10 cellular contexts compared by ENCODE assay signal in genomic region chr5:9498541-9499497, GRCh38. TPM values are rescaled to one million over a fixed set of nuclear protein-coding genes. Genes with fewer than 3 reads are reported as not detected.
DNase-seq lines count a peak whose midpoint lies in the region.
"Had no signal": no experiment of that assay in that cellular context is flagged by ENCODE, and none has a peak within 500 bp of the region (broad histone marks: within the 10 kb centered on the region; RNA-seq: fewer than 3 reads in every experiment).

No MANE protein-coding gene starts in this region.

- no peak overlapping the region for H3K4me3 Mint-ChIP-seq in activated CD4-positive, alpha-beta memory T cell treated with anti-CD3 and anti-CD28 coated beads for 36 hours
- no peak overlapping the region for H3K4me3 Mint-ChIP-seq in activated CD4-positive, alpha-beta memory T cell treated with anti-CD3 and anti-CD28 coated beads, Interleukin-2, amount 10 ng/mL, durations not matched to agents 7 days and 5 days

- intact Hi-C loops in activated CD4-positive, alpha-beta memory T cell treated with anti-CD3 and anti-CD28 coated beads for 36 hours (cut with micrococcal nuclease): loop anchor here (2.0 kb wide), 1 partner anchor 136 kb away; no protein-coding TSS in a partner anchor

- H3K4me2 ChIP-seq in trophoblast cell (ENCODE audit: low read length): no peak overlapping the region

- CTCF ChIA-PET in activated CD4-positive, alpha-beta memory T cell treated with anti-CD3 and anti-CD28 coated beads for 36 hours (lab: Charles Lee): interaction anchor here (0.9 kb wide), 1 partner anchor 38 kb away, joined by 3 read pairs; no protein-coding TSS in a partner anchor
- CTCF ChIA-PET in activated CD4-positive, alpha-beta memory T cell treated with anti-CD3 and anti-CD28 coated beads, Interleukin-2, amount 10 ng/mL, durations not matched to agents 7 days and 5 days (lab: Charles Lee): no interaction called here

- H3K9me3 ChIP-seq in trophoblast cell (ENCODE audit: insufficient read depth, low read depth, low read length): no peaks in the 10 kb centered on the region

- H3K27me3 ChIP-seq in trophoblast cell (ENCODE audit: insufficient read depth, low read length): no peaks in the 10 kb centered on the region

- no peaks in the 10 kb centered on the region for H3K27me3 Mint-ChIP-seq in activated CD4-positive, alpha-beta memory T cell treated with anti-CD3 and anti-CD28 coated beads for 36 hours
- H3K27me3 Mint-ChIP-seq in activated CD4-positive, alpha-beta memory T cell treated with anti-CD3 and anti-CD28 coated beads, Interleukin-2, amount 10 ng/mL, durations not matched to agents 7 days and 5 days: no peaks in the 10 kb centered on the region

- no peak overlapping the region for H4K12ac ChIP-seq in trophoblast cell (ENCODE audit: low read depth, low read length)

- peak; percentile 16 for DNase-seq in activated CD4-positive, alpha-beta memory T cell treated with anti-CD3 and anti-CD28 coated beads for 36 hours
- DNase-seq in activated CD4-positive, alpha-beta memory T cell treated with anti-CD3 and anti-CD28 coated beads, Interleukin-2, amount 10 ng/mL, durations not matched to agents 7 days and 5 days: no peak
- DNase-seq in Kasumi-1 (lab: John Stamatoyannopoulos, UW) (peak; percentile 14 to 18), astrocyte of the hippocampus (ENCODE audit: low read depth, low spot score) (peak; percentile 43), trophoblast cell (peak; percentile 87 to 92), NCI-H2196 (lab: John Stamatoyannopoulos, UW; ENCODE audit: unreplicated experiment) (no peak), foreskin melanocyte (no peak), NCI-H1436 (lab: John Stamatoyannopoulos, UW) (no peak)
- DNase-seq: NCI-H1694 had no signal

- H3K79me2 ChIP-seq in trophoblast cell (ENCODE audit: control insufficient read depth, insufficient read depth, low read length, poor library complexity): peaks cover 4% of the 10 kb centered on the region
- H3K79me2 ChIP-seq: parathyroid adenoma had no signal

- no peaks in the 10 kb centered on the region for H3K36me3 Mint-ChIP-seq in activated CD4-positive, alpha-beta memory T cell treated with anti-CD3 and anti-CD28 coated beads for 36 hours
- H3K36me3 Mint-ChIP-seq in activated CD4-positive, alpha-beta memory T cell treated with anti-CD3 and anti-CD28 coated beads, Interleukin-2, amount 10 ng/mL, durations not matched to agents 7 days and 5 days (ENCODE audit: low read depth): no peaks in the 10 kb centered on the region

- POLR2A ChIA-PET in activated CD4-positive, alpha-beta memory T cell treated with anti-CD3 and anti-CD28 coated beads for 36 hours (lab: Charles Lee): no interaction called here
- POLR2A ChIA-PET in activated CD4-positive, alpha-beta memory T cell treated with anti-CD3 and anti-CD28 coated beads, Interleukin-2, amount 10 ng/mL, durations not matched to agents 7 days and 5 days (lab: Charles Lee): no interaction called here

- no peak overlapping the region for H3K9ac ChIP-seq in trophoblast cell (ENCODE audit: low read length)
- H3K9ac ChIP-seq: parathyroid adenoma had no signal

- no peak overlapping the region for H3K18ac ChIP-seq in trophoblast cell (ENCODE audit: low read length)

- no peak overlapping the region for H3K23ac ChIP-seq in trophoblast cell (ENCODE audit: low read length)

- H2BK120ac ChIP-seq in trophoblast cell (ENCODE audit: insufficient read depth, low read length, poor library complexity): no peak overlapping the region

- no peak overlapping the region for H2BK12ac ChIP-seq in trophoblast cell (ENCODE audit: low read length)

- H3K4me3 ChIP-seq in trophoblast cell (ENCODE audit: low read depth, low read length): no peak overlapping the region

- no peak overlapping the region for H2AK5ac ChIP-seq in trophoblast cell (ENCODE audit: low read length)

- no peak overlapping the region for H4K8ac ChIP-seq in trophoblast cell (ENCODE audit: low read depth, low read length)

- no peak overlapping the region for H3K27ac ChIP-seq in trophoblast cell (ENCODE audit: low read depth, low read length)
- H3K27ac ChIP-seq: parathyroid adenoma had no signal

- peak overlapping the region; percentile 24 for H3K4ac ChIP-seq in trophoblast cell (ENCODE audit: low read depth, low read length)

- H3K9me3 Mint-ChIP-seq in activated CD4-positive, alpha-beta memory T cell treated with anti-CD3 and anti-CD28 coated beads for 36 hours: no peaks in the 10 kb centered on the region
- peaks cover 3% of the 10 kb centered on the region for H3K9me3 Mint-ChIP-seq in activated CD4-positive, alpha-beta memory T cell treated with anti-CD3 and anti-CD28 coated beads, Interleukin-2, amount 10 ng/mL, durations not matched to agents 7 days and 5 days

- no peak overlapping the region for H4K91ac ChIP-seq in trophoblast cell (ENCODE audit: low read depth, low read length)

- no CpG with 5 or more reads among the region's 14 CpGs for WGBS in trophoblast cell (ENCODE audit: extremely low coverage, insufficient coverage, insufficient read length)

- H3K27ac Mint-ChIP-seq in activated CD4-positive, alpha-beta memory T cell treated with anti-CD3 and anti-CD28 coated beads for 36 hours: no peak overlapping the region
- no peak overlapping the region for H3K27ac Mint-ChIP-seq in activated CD4-positive, alpha-beta memory T cell treated with anti-CD3 and anti-CD28 coated beads, Interleukin-2, amount 10 ng/mL, durations not matched to agents 7 days and 5 days

- no peak overlapping the region for H2BK5ac ChIP-seq in trophoblast cell (ENCODE audit: low read depth, low read length, poor library complexity)

- no peak overlapping the region for H3K14ac ChIP-seq in trophoblast cell (ENCODE audit: low read length)

- H3K4me1 ChIP-seq in trophoblast cell (ENCODE audit: control insufficient read depth in 1 of 2, insufficient read depth in 2 of 2, low read length in 2 of 2): peaks cover 8 to 10% of the 10 kb centered on the region in 2 experiments
- H3K4me1 ChIP-seq: parathyroid adenoma had no signal

- no peaks in the 10 kb centered on the region for H3K79me1 ChIP-seq in trophoblast cell (ENCODE audit: low read length)

- no peak overlapping the region for H2AFZ ChIP-seq in trophoblast cell (ENCODE audit: insufficient read depth, low read length, poor library complexity)
- H2AFZ ChIP-seq: parathyroid adenoma had no signal

- peaks cover 2 to 10% of the 10 kb centered on the region in 2 experiments for H3K36me3 ChIP-seq in trophoblast cell (ENCODE audit: control insufficient read depth in 1 of 2, insufficient read depth in 2 of 2, low read length in 2 of 2)

- no peaks in the 10 kb centered on the region for H3K4me1 Mint-ChIP-seq in activated CD4-positive, alpha-beta memory T cell treated with anti-CD3 and anti-CD28 coated beads for 36 hours (ENCODE audit: low read depth)
- no peaks in the 10 kb centered on the region for H3K4me1 Mint-ChIP-seq in activated CD4-positive, alpha-beta memory T cell treated with anti-CD3 and anti-CD28 coated beads, Interleukin-2, amount 10 ng/mL, durations not matched to agents 7 days and 5 days

RNA-seq across cellular contexts. Expression of gene SEMA5A, which starts 47.1 kb away (rescaled TPM):
- total RNA-seq in activated CD4-positive, alpha-beta memory T cell treated with anti-CD3 and anti-CD28 coated beads for 36 hours: under 1 TPM; 0.48 to 0.52 TPM
- 1 to 10 TPM; 1.1 to 1.7 TPM for total RNA-seq in activated CD4-positive, alpha-beta memory T cell treated with anti-CD3 and anti-CD28 coated beads, Interleukin-2, amount 10 ng/mL, durations not matched to agents 7 days and 5 days
- polyA plus RNA-seq in trophoblast cell (2013): 57.6 and 63.3 TPM in 2 replicates

Comparison
In these comparisons a context has a peak if more than half of its experiments do, and no peak if none do; other contexts are left out.
1. DNase-seq: peak in activated CD4-positive, alpha-beta memory T cell treated with anti-CD3 and anti-CD28 coated beads for 36 hours (single experiment), Kasumi-1 (2 of 2), astrocyte of the hippocampus (single experiment) and trophoblast cell (2 of 2); none in activated CD4-positive, alpha-beta memory T cell treated with anti-CD3 and anti-CD28 coated beads, Interleukin-2, amount 10 ng/mL, durations not matched to agents 7 days and 5 days (single experiment), NCI-H2196 (single experiment), foreskin melanocyte (single experiment) and NCI-H1436 (single experiment).